In the genomic region with DNA sequence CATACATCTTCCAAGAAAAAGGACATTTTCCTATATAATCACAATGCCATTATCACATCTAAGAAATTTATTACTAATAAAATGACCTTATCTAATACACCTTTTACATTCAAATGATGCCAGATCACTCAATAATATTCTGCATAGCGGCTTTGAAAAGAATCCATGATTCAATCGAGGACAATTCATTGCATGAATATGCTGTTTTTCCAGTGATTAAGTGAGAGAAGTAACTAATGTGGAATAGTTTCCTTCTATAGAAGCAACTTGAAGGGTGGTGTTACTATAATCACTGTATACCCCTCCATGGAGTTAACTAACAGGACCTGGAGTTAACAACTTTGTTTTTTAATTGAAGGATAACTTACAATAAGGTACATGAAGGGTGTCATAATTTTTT, we compare ENCODE assay signal across 18 cellular contexts. TPM values are rescaled to one million over a fixed set of nuclear protein-coding genes. Genes with fewer than 3 reads are reported as not detected.
DNase-seq lines count a peak whose midpoint lies in the region; ATAC-seq and TF ChIP-seq lines count a peak whose summit lies in the region.
"Had no signal": no experiment of that assay in that cellular context is flagged by ENCODE, and none has a peak within 500 bp of the region (broad histone marks: within the 10 kb centered on the region; RNA-seq: fewer than 3 reads in every experiment).

No MANE protein-coding gene starts in this region.

- peaks cover 94% of the 10 kb centered on the region for H3K4me1 ChIP-seq in OCI-LY3 (ENCODE audit: low read length)

- H3K27ac Mint-ChIP-seq in immature natural killer cell = peak overlapping the region; percentile 26 to 98 (median 86)
- H3K27ac Mint-ChIP-seq in stimulated activated effector memory CD8-positive, alpha-beta T cell treated with anti-CD3 and anti-CD28 coated beads, Interleukin-12 subunit alpha, Interleukin-12 subunit beta, amount 100 ng/mL, for 72 hours = no peak overlapping the region
- H3K27ac Mint-ChIP-seq: CD4-positive, alpha-beta T cell; GM23338 had no signal

- peak overlapping the region; percentile 93 for H3K27ac ChIP-seq in OCI-LY3 (ENCODE audit: low read length)
- H3K27ac ChIP-seq: HL-60 had no signal

- H3K9ac ChIP-seq in OCI-LY3 (ENCODE audit: low read length) = peak overlapping the region; percentile 9; the same call in 1 of the 2 replicates

- peaks cover 90 to 99% of the 10 kb centered on the region in 2 donors for H3K4me1 Mint-ChIP-seq in immature natural killer cell
- peaks cover 85% of the 10 kb centered on the region for H3K4me1 Mint-ChIP-seq in stimulated activated effector memory CD8-positive, alpha-beta T cell treated with anti-CD3 and anti-CD28 coated beads, Interleukin-12 subunit alpha, Interleukin-12 subunit beta, amount 100 ng/mL, for 72 hours
- H3K4me1 Mint-ChIP-seq: GM23338 had no signal

- peak overlapping the region; percentile 25 to 99 (median 70) for H3K4me3 Mint-ChIP-seq in immature natural killer cell
- peak overlapping the region; percentile 28 for H3K4me3 Mint-ChIP-seq in stimulated activated effector memory CD8-positive, alpha-beta T cell treated with anti-CD3 and anti-CD28 coated beads, Interleukin-12 subunit alpha, Interleukin-12 subunit beta, amount 100 ng/mL, for 72 hours
- H3K4me3 Mint-ChIP-seq: CD4-positive, alpha-beta T cell; GM23338 had no signal

- no peaks in the 10 kb centered on the region for H3K9me3 Mint-ChIP-seq in immature natural killer cell
- no peaks in the 10 kb centered on the region for H3K9me3 Mint-ChIP-seq in stimulated activated effector memory CD8-positive, alpha-beta T cell treated with anti-CD3 and anti-CD28 coated beads, Interleukin-12 subunit alpha, Interleukin-12 subunit beta, amount 100 ng/mL, for 72 hours
- H3K9me3 Mint-ChIP-seq: CD4-positive, alpha-beta T cell; GM23338 had no signal

- peaks cover 26 to 35% (median 29%) of the 10 kb centered on the region in 3 donors for H3K36me3 Mint-ChIP-seq in immature natural killer cell
- peaks cover 20% of the 10 kb centered on the region for H3K36me3 Mint-ChIP-seq in stimulated activated effector memory CD8-positive, alpha-beta T cell treated with anti-CD3 and anti-CD28 coated beads, Interleukin-12 subunit alpha, Interleukin-12 subunit beta, amount 100 ng/mL, for 72 hours

- H3K27me3 ChIP-seq in OCI-LY3 (ENCODE audit: low read depth, low read length) (no peaks in the 10 kb centered on the region), MG63 (no peaks in the 10 kb centered on the region; the same call in 1 of the 2 replicates)

- TF ChIP-seq CTCF in GM12865 (IDR thresholded peaks at IDR 0.05; ENCODE audit: insufficient read depth, low read depth, low read length, missing control alignments) (no peak), OCI-LY3 (IDR thresholded peaks at IDR 0.05; ENCODE audit: low read depth, low read length) (no peak)

- H4K20me1 ChIP-seq in OCI-LY3 (ENCODE audit: insufficient read depth, low read length) = peaks cover 84% of the 10 kb centered on the region

- H3K4me2 ChIP-seq in OCI-LY3 (ENCODE audit: low read length) = peak overlapping the region; percentile 80
- H3K4me2 ChIP-seq: GM23338 had no signal

- H3K9me3 ChIP-seq in OCI-LY3 (ENCODE audit: insufficient read depth, low read length) (no peaks in the 10 kb centered on the region), MG63 (no peaks in the 10 kb centered on the region)

- DNase-seq in GM12865 (ENCODE audit: low read depth) (no peak), immature natural killer cell (no peak), MG63 (no peak), anterior cingulate cortex (lab: John Stamatoyannopoulos, UW) (no peak), NCI-H1417 (lab: John Stamatoyannopoulos, UW) (no peak)
- no peak for DNase-seq in stimulated activated effector memory CD8-positive, alpha-beta T cell treated with anti-CD3 and anti-CD28 coated beads, Interleukin-12 subunit alpha, Interleukin-12 subunit beta, amount 100 ng/mL, for 72 hours (ENCODE audit: low spot score in 2 of 2)
- no peak for DNase-seq in stimulated activated CD4-positive, alpha-beta T cell treated with anti-CD3 and anti-CD28 coated beads, Interleukin-12 subunit alpha, Interleukin-12 subunit beta, amount 100 ng/mL, for 4 hours
- DNase-seq: ACHN; C1 segment of cervical spinal cord; CD4-positive, alpha-beta T cell; DMS153; DMS79 treated with DMSO at 0.1 percent for 48 hours; EL; H7 had no signal

- H2AFZ ChIP-seq in OCI-LY3 (ENCODE audit: low read depth, low read length) = no peak overlapping the region
- H2AFZ ChIP-seq: GM23338 had no signal

- no peak for ATAC-seq in stimulated activated effector memory CD8-positive, alpha-beta T cell treated with anti-CD3 and anti-CD28 coated beads, Interleukin-12 subunit alpha, Interleukin-12 subunit beta, amount 100 ng/mL, for 72 hours
- ATAC-seq: GM23338 had no signal

- H3K79me2 ChIP-seq in OCI-LY3 (ENCODE audit: low read length) = peaks cover 100% of the 10 kb centered on the region

- H3K4me3 ChIP-seq in GM12865 (ENCODE audit: low read depth, low read length) = peak overlapping the region; percentile 33
- peak overlapping the region; percentile 50 for H3K4me3 ChIP-seq in OCI-LY3 (ENCODE audit: low read length)
- no peak overlapping the region for H3K4me3 ChIP-seq in MG63
- H3K4me3 ChIP-seq: GM23338 had no signal

- peaks cover 0 to 1% (median 0%) of the 10 kb centered on the region in 3 donors for H3K27me3 Mint-ChIP-seq in immature natural killer cell (ENCODE audit: low read depth in 3 of 3)

- H3K36me3 ChIP-seq in OCI-LY3 (replicated peaks; ENCODE audit: low read depth, low read length) (peaks cover 41% of the 10 kb centered on the region), MG63 (no peaks in the 10 kb centered on the region)

RNA-seq across cellular contexts. Expression of a gene that starts 9.1 kb away (rescaled TPM):
- 100 to 1,000 TPM; 494 to 692 (median 535) TPM for polyA plus RNA-seq in immature natural killer cell
- not detected in 2 replicates for total RNA-seq in MG63 (2014; rRNA removed; shearing (Covaris generic); ENCODE audit: low replicate concordance)
- total RNA-seq: A172, GM23338, H7 had no signal

RNA-seq across cellular contexts. Expression of a gene that starts 54.4 kb away (rescaled TPM):
- polyA plus RNA-seq in immature natural killer cell = not detected
- 28.5 and 33.4 TPM in 2 replicates for total RNA-seq in MG63 (2014; rRNA removed; shearing (Covaris generic); ENCODE audit: low replicate concordance)
- total RNA-seq: CD4-positive, alpha-beta T cell had no signal
